1 cellular context compared by ENCODE assay signal in genomic region chr5:57696005-57696755, GRCh38.
TF ChIP-seq lines count a peak whose summit lies in the region.

No MANE protein-coding gene starts in this region.

TF ChIP-seq in SK-N-SH treated with all-trans-retinoic acid at 6 μM for 48 hours, 23 proteins besides CTCF, POLR2A, EP300 and RAD21 (continued from another document):
- TF ChIP-seq PATZ1 (CRISPR knock-in tag; IDR thresholded peaks at IDR 0.05; ENCODE audit: borderline replicate concordance) = no peak
- TF ChIP-seq TCF4 (CRISPR knock-in tag; IDR thresholded peaks at IDR 0.05; ENCODE audit: borderline replicate concordance) = no peak
- TF ChIP-seq CSRNP3 (CRISPR knock-in tag; IDR thresholded peaks at IDR 0.05) = no peak
- TF ChIP-seq GLIS3 (CRISPR knock-in tag; IDR thresholded peaks at IDR 0.05) = no peak
- no peak for TF ChIP-seq TSHZ2 (CRISPR knock-in tag; IDR thresholded peaks at IDR 0.05)
- TF ChIP-seq CSDC2 (CRISPR knock-in tag; IDR thresholded peaks at IDR 0.05) = no peak
- TF ChIP-seq ZNF565 (CRISPR knock-in tag; conservative IDR thresholded peaks at IDR 0.05; ENCODE audit: low read depth) = no peak
